Comparison of ENCODE assay signal across 8 cellular contexts in genomic region chr3:30655187-30655812, GRCh38. TPM values are rescaled to one million over a fixed set of nuclear protein-coding genes. Genes with fewer than 3 reads are reported as not detected.
DNase-seq lines count a peak whose midpoint lies in the region; ATAC-seq, FAIRE-seq and TF ChIP-seq lines count a peak whose summit lies in the region.

No MANE protein-coding gene starts in this region.

- no peak overlapping the region for H2BK5ac ChIP-seq in mesendoderm (ENCODE audit: low read length)

- H3K18ac ChIP-seq in mesendoderm (ENCODE audit: low read length): no peak overlapping the region

- H3K4me3 ChIP-seq in AG10803 (ENCODE audit: low read length) (no peak overlapping the region), OCI-LY7 (ENCODE audit: low read depth, low read length, poor library complexity, severe bottlenecking) (peak overlapping the region; percentile 14), subcutaneous abdominal adipose tissue (ENCODE audit: low read depth in 1 of 5, low read length in 5 of 5) (no peak overlapping the region), mesendoderm (ENCODE audit: low read length) (no peak overlapping the region)
- H3K4me3 ChIP-seq in effector memory CD4-positive, alpha-beta T cell (ENCODE audit: insufficient read depth, low read depth, low read length, poor library complexity, severe bottlenecking): peak overlapping the region; percentile 31

- TF ChIP-seq CTCF in AG10803 (conservative IDR thresholded peaks at IDR 0.05; ENCODE audit: low read length) (no peak), OCI-LY7 (conservative IDR thresholded peaks at IDR 0.05; ENCODE audit: low read length) (no peak)

- H3K36me3 ChIP-seq in OCI-LY7 (ENCODE audit: insufficient read depth, low read length): peaks cover 99% of the 10 kb centered on the region
- H3K36me3 ChIP-seq in effector memory CD4-positive, alpha-beta T cell (ENCODE audit: control insufficient read depth, insufficient read depth, low read length): peaks cover 28% of the 10 kb centered on the region
- H3K36me3 ChIP-seq in subcutaneous abdominal adipose tissue (ENCODE audit: control insufficient read depth in 5 of 5, insufficient read depth in 5 of 5, low read length in 5 of 5): peaks cover 36 to 74% (median 57%) of the 10 kb centered on the region in 5 donors
- peaks cover 2% of the 10 kb centered on the region for H3K36me3 ChIP-seq in mesendoderm (ENCODE audit: control insufficient read depth, insufficient read depth, low read length)

- H3K79me2 ChIP-seq in OCI-LY7 (ENCODE audit: insufficient read depth, low read depth, low read length) (peaks cover 13% of the 10 kb centered on the region; the same call in 1 of the 2 replicates), mesendoderm (ENCODE audit: control insufficient read depth, insufficient read depth, low read length) (no peaks in the 10 kb centered on the region)

- H3K9me2 ChIP-seq in OCI-LY7 (ENCODE audit: insufficient read depth, low read length): no peaks in the 10 kb centered on the region

- H2BK120ac ChIP-seq in mesendoderm (ENCODE audit: low read depth, low read length): no peak overlapping the region

- intact Hi-C loops in OCI-LY7 (cut with micrococcal nuclease; ENCODE audit: unreplicated experiment): no loop called here

- H2BK15ac ChIP-seq in mesendoderm (replicated peaks; ENCODE audit: low read depth): no peak overlapping the region

- H4K20me1 ChIP-seq in OCI-LY7 (ENCODE audit: insufficient read depth, low read length): no peaks in the 10 kb centered on the region

- peak overlapping the region; percentile 46 for H3K4me2 ChIP-seq in OCI-LY7 (ENCODE audit: low read length)
- H3K4me2 ChIP-seq in mesendoderm (ENCODE audit: low read length): no peak overlapping the region

- no TSS peak for BruUV-seq in OCI-LY7 (replicated peaks; lab: Mats Ljungman, UMichigan)

- FAIRE-seq in RCC 7860 (lab: Jason Lieb, UNC): no peak

- CTCF ChIA-PET in OCI-LY7 (lab: Charles Lee; ENCODE audit: unreplicated experiment): interaction anchor here (1.0 kb wide), 1 partner anchor 13 kb away, joined by 3 read pairs; no protein-coding TSS in a partner anchor

- H3K9me3 ChIP-seq in OCI-LY7 (ENCODE audit: low read length) (peaks cover 5% of the 10 kb centered on the region; the same call in 1 of the 2 replicates), subcutaneous abdominal adipose tissue (ENCODE audit: control insufficient read depth in 5 of 5, low read length in 5 of 5) (no peaks in the 10 kb centered on the region)
- no peaks in the 10 kb centered on the region for H3K9me3 ChIP-seq in effector memory CD4-positive, alpha-beta T cell (ENCODE audit: control insufficient read depth, low read length)

- no peak overlapping the region for H2AK5ac ChIP-seq in mesendoderm (ENCODE audit: low read length)

- H3K9ac ChIP-seq in subcutaneous abdominal adipose tissue (ENCODE audit: low read length in 5 of 5) (no peak overlapping the region), mesendoderm (ENCODE audit: low read length) (no peak overlapping the region)

- H3K27ac ChIP-seq in OCI-LY7 (ENCODE audit: low read depth, low read length, poor library complexity, severe bottlenecking): peak overlapping the region; percentile 45
- H3K27ac ChIP-seq in effector memory CD4-positive, alpha-beta T cell (ENCODE audit: insufficient read depth, low read length, poor library complexity, severe bottlenecking): peak overlapping the region; percentile 90
- peak overlapping the region; percentile 73 for H3K27ac ChIP-seq in subcutaneous abdominal adipose tissue (ENCODE audit: low read depth, low read length)
- no peak overlapping the region for H3K27ac ChIP-seq in mesendoderm (ENCODE audit: low read depth, low read length)

- DNase-seq in AG10803 (ENCODE audit: low read depth): peak; percentile 25
- DNase-seq in OCI-LY7 (ENCODE audit: low spot score): peak; percentile 57
- peak in 1 of 3 donors; percentile 25 for DNase-seq in effector memory CD4-positive, alpha-beta T cell
- DNase-seq in RCC 7860 (ENCODE audit: low spot score): no peak
- no peak for DNase-seq in effector CD8-positive, alpha-beta T cell (lab: John Stamatoyannopoulos, UW)
- no peak for DNase-seq in mesendoderm

- H3K79me1 ChIP-seq in mesendoderm (ENCODE audit: low read length): peaks cover 3% of the 10 kb centered on the region

- no peak overlapping the region for H3K4ac ChIP-seq in mesendoderm (ENCODE audit: low read depth, low read length)

- H3K56ac ChIP-seq in mesendoderm (ENCODE audit: low read length): no peak overlapping the region

- WGBS in mesendoderm (ENCODE audit: extremely low coverage, insufficient coverage, low lambda C conversion rate): no CpG with 5 or more reads among the region's 5 CpGs

- no peak overlapping the region for H3K23ac ChIP-seq in mesendoderm (ENCODE audit: low read length)

- POLR2A ChIA-PET in OCI-LY7 (lab: Charles Lee): interaction anchor here (0.6 to 2.0 kb wide), 7 partner anchors 10 to 49 kb away, joined by 3 to 10 read pairs (median 5); partner anchors contain the start of gene TGFBR2

- H2AFZ ChIP-seq in OCI-LY7 (ENCODE audit: low read length): no peak overlapping the region

- H4K5ac ChIP-seq in mesendoderm (ENCODE audit: low read length): no peak overlapping the region

- no peak overlapping the region for H4K8ac ChIP-seq in mesendoderm (ENCODE audit: low read depth, low read length)

- H3K4me1 ChIP-seq in OCI-LY7 (ENCODE audit: insufficient read depth, low read length, poor library complexity, severe bottlenecking) (peaks cover 80% of the 10 kb centered on the region), subcutaneous abdominal adipose tissue (ENCODE audit: control insufficient read depth in 5 of 5, insufficient read depth in 5 of 5, low read length in 5 of 5) (peaks cover 17 to 69% (median 60%) of the 10 kb centered on the region in 5 donors), mesendoderm (ENCODE audit: control insufficient read depth, low read depth, low read length) (peaks cover 2% of the 10 kb centered on the region)
- H3K4me1 ChIP-seq in effector memory CD4-positive, alpha-beta T cell (ENCODE audit: control insufficient read depth, insufficient read depth, low read length, poor library complexity, severe bottlenecking): peaks cover 71% of the 10 kb centered on the region

- H3K27me3 ChIP-seq in effector memory CD4-positive, alpha-beta T cell (replicated peaks; ENCODE audit: control insufficient read depth, insufficient read depth, low read length, poor library complexity, severe bottlenecking): no peaks in the 10 kb centered on the region
- no peaks in the 10 kb centered on the region for H3K27me3 ChIP-seq in subcutaneous abdominal adipose tissue (ENCODE audit: control insufficient read depth in 5 of 5, insufficient read depth in 4 of 5, low read length in 5 of 5)
- no peaks in the 10 kb centered on the region for H3K27me3 ChIP-seq in mesendoderm (ENCODE audit: insufficient read depth, low read length, poor library complexity)

- peak; percentile 31 for ATAC-seq in GM21447 (IDR thresholded peaks at IDR 0.05; ENCODE audit: unreplicated experiment)

RNA-seq across cellular contexts. Expression of gene TGFBR2, which starts 48.9 kb away (rescaled TPM):
- 28.1 and 29.6 TPM in 2 replicates for total RNA-seq in OCI-LY7 (2014; rRNA removed; shearing (Covaris generic))
- 25.2 and 29.5 TPM in 2 replicates for total RNA-seq in OCI-LY7 (2022)
- 2.6 TPM for polyA plus RNA-seq in mesendoderm (2013, experiment 1 of 2)
- polyA plus RNA-seq in mesendoderm (2013, experiment 2 of 2): 2.6 TPM

Comparison
In these comparisons a context has a peak if more than half of its experiments do, and no peak if none do; other contexts are left out.
1. DNase-seq: peak in AG10803 (single experiment) and OCI-LY7 (single experiment); none in RCC 7860 (single experiment), effector CD8-positive, alpha-beta T cell (single experiment) and mesendoderm (single experiment).
2. H3K4me3 ChIP-seq: peak in OCI-LY7 (single experiment) and effector memory CD4-positive, alpha-beta T cell (single experiment); none in AG10803 (single experiment), subcutaneous abdominal adipose tissue (0 of 5) and mesendoderm (single experiment).